8 cellular contexts compared by ENCODE assay signal in genomic region chr7:100679927-100680588, GRCh38. TPM values are rescaled to one million over a fixed set of nuclear protein-coding genes. Genes with fewer than 3 reads are reported as not detected.
DNase-seq lines count a peak whose midpoint lies in the region; ATAC-seq, FAIRE-seq and TF ChIP-seq lines count a peak whose summit lies in the region.

No MANE protein-coding gene starts in this region.

- 0 out of 2 replicates have a peak, but pooled peaks cover 4% of the 10 kb centered on the region for H4K20me1 ChIP-seq in OCI-LY7 (ENCODE audit: insufficient read depth, low read length)

- ATAC-seq in esophagus mucosa (peak; percentile 51), GM21390 (IDR thresholded peaks at IDR 0.05; ENCODE audit: unreplicated experiment) (no peak), HG02981 (IDR thresholded peaks at IDR 0.05; ENCODE audit: unreplicated experiment) (no peak)

- no peak overlapping the region for H3K4me3 ChIP-seq in OCI-LY7 (ENCODE audit: low read depth, low read length, poor library complexity, severe bottlenecking)

- no peak for TF ChIP-seq CTCF in D721Med (IDR thresholded peaks at IDR 0.05; ENCODE audit: insufficient read depth, missing control alignments)
- TF ChIP-seq CTCF in OCI-LY7 (conservative IDR thresholded peaks at IDR 0.05; ENCODE audit: low read length), result no peak
- TF ChIP-seq CTCF in osteocyte (IDR thresholded peaks at IDR 0.05), result no peak
- TF ChIP-seq CTCF in chondrocyte (IDR thresholded peaks at IDR 0.05), result no peak

- no peak for FAIRE-seq in D721Med (lab: Jason Lieb, UNC)

- H3K27ac Mint-ChIP-seq in osteocyte (ENCODE audit: unreplicated experiment) (peak overlapping the region; percentile 52), chondrocyte (ENCODE audit: unreplicated experiment) (no peak overlapping the region)

- CTCF ChIA-PET in OCI-LY7 (lab: Charles Lee; ENCODE audit: unreplicated experiment), result no interaction called here

- no peak overlapping the region for H3K4me2 ChIP-seq in OCI-LY7 (ENCODE audit: low read length)

- H3K27ac ChIP-seq in OCI-LY7 (ENCODE audit: low read depth, low read length, poor library complexity, severe bottlenecking), result no peak overlapping the region

- intact Hi-C loops in OCI-LY7 (cut with micrococcal nuclease; ENCODE audit: unreplicated experiment), result loop anchor here (10.0 kb wide), 1 partner anchor 205 kb away; the partner anchor contains the start of gene TSC22D4

- DNase-seq in D721Med (ENCODE audit: insufficient read length, low spot score), result peak; percentile 17
- DNase-seq in OCI-LY7 (ENCODE audit: low spot score), result no peak
- DNase-seq in osteocyte (ENCODE audit: extremely low spot score, unreplicated experiment), result no peak
- DNase-seq in NCI-H2107 (lab: John Stamatoyannopoulos, UW), result no peak
- no peak for DNase-seq in chondrocyte (ENCODE audit: low spot score)

- H3K4me1 Mint-ChIP-seq in osteocyte (ENCODE audit: unreplicated experiment) (peaks cover 15% of the 10 kb centered on the region), chondrocyte (ENCODE audit: low read depth) (peaks cover 6% of the 10 kb centered on the region)

- H3K36me3 Mint-ChIP-seq in osteocyte (ENCODE audit: unreplicated experiment) (peaks cover 19% of the 10 kb centered on the region), chondrocyte (ENCODE audit: low read depth) (peaks cover 9% of the 10 kb centered on the region)

- H3K9me3 ChIP-seq in OCI-LY7 (ENCODE audit: low read length), result no peaks in the 10 kb centered on the region

- peaks cover 6% of the 10 kb centered on the region for H3K4me1 ChIP-seq in OCI-LY7 (ENCODE audit: insufficient read depth, low read length, poor library complexity, severe bottlenecking)

- BruUV-seq in OCI-LY7 (replicated peaks; lab: Mats Ljungman, UMichigan), result TSS peak; percentile 81

- POLR2A ChIA-PET in OCI-LY7 (lab: Charles Lee), result interaction anchor here (0.6 kb wide), 1 partner anchor 74 kb away, joined by 3 read pairs; no protein-coding TSS in a partner anchor

- H3K9me2 ChIP-seq in OCI-LY7 (ENCODE audit: insufficient read depth, low read length), result no peaks in the 10 kb centered on the region

- H3K36me3 ChIP-seq in OCI-LY7 (ENCODE audit: insufficient read depth, low read length), result peaks cover 88% of the 10 kb centered on the region

- no peak overlapping the region for H2AFZ ChIP-seq in OCI-LY7 (ENCODE audit: low read length)

- no peaks in the 10 kb centered on the region for H3K79me2 ChIP-seq in OCI-LY7 (ENCODE audit: insufficient read depth, low read depth, low read length)

- H3K27me3 Mint-ChIP-seq in osteocyte (ENCODE audit: unreplicated experiment) (no peaks in the 10 kb centered on the region), chondrocyte (ENCODE audit: low read depth) (no peaks in the 10 kb centered on the region)

- no peaks in the 10 kb centered on the region for H3K9me3 Mint-ChIP-seq in osteocyte (ENCODE audit: unreplicated experiment)
- no peaks in the 10 kb centered on the region for H3K9me3 Mint-ChIP-seq in chondrocyte (ENCODE audit: low read depth)

- H3K4me3 Mint-ChIP-seq in osteocyte (ENCODE audit: unreplicated experiment) (no peak overlapping the region), chondrocyte (ENCODE audit: unreplicated experiment) (no peak overlapping the region)

RNA-seq across cellular contexts. Expression of gene GNB2, which starts 6.5 kb away (rescaled TPM):
- 59.4 and 80.4 TPM in 2 replicates for total RNA-seq in OCI-LY7 (2014; rRNA removed; shearing (Covaris generic))
- total RNA-seq in OCI-LY7 (2022), result 174 and 180 TPM in 2 replicates
- 289 TPM for total RNA-seq in esophagus mucosa
- total RNA-seq in osteocyte, result 229 and 251 TPM in 2 replicates
- 191 to 204 TPM (median 202 TPM) in 3 replicates for total RNA-seq in chondrocyte

RNA-seq across cellular contexts. Expression of gene GIGYF1, which starts 14.0 kb away (rescaled TPM):
- 35.7 and 40.2 TPM in 2 replicates for total RNA-seq in OCI-LY7 (2014; rRNA removed; shearing (Covaris generic))
- total RNA-seq in OCI-LY7 (2022) (52.0 and 58.8 TPM in 2 replicates), esophagus mucosa (10.4 TPM), osteocyte (56.3 and 64.6 TPM in 2 replicates), chondrocyte (29.2 to 32.8 TPM (median 31.7 TPM) in 3 replicates)

RNA-seq across cellular contexts. Expression of gene ACTL6B, which starts 23.8 kb away (rescaled TPM):
- total RNA-seq in OCI-LY7 (2014; rRNA removed; shearing (Covaris generic)), result not detected in 2 replicates
- total RNA-seq in OCI-LY7 (2022) (not detected in 2 replicates), esophagus mucosa (not detected), osteocyte (not detected in 2 replicates), chondrocyte (not detected in 3 replicates)

RNA-seq across cellular contexts. Expression of gene POP7, which starts 25.9 kb away (rescaled TPM):
- total RNA-seq in OCI-LY7 (2014; rRNA removed; shearing (Covaris generic)), result 82.6 and 94.3 TPM in 2 replicates
- total RNA-seq in OCI-LY7 (2022), result 43.7 and 47.2 TPM in 2 replicates
- 33.4 TPM for total RNA-seq in esophagus mucosa
- total RNA-seq in osteocyte, result 19.3 and 26.3 TPM in 2 replicates
- 24.2 to 31.8 TPM (median 25.5 TPM) in 3 replicates for total RNA-seq in chondrocyte

RNA-seq across cellular contexts. Expression of gene TFR2, which starts 38.7 kb away (rescaled TPM):
- 8.1 and 12.1 TPM in 2 replicates for total RNA-seq in OCI-LY7 (2014; rRNA removed; shearing (Covaris generic))
- 25.0 and 26.0 TPM in 2 replicates for total RNA-seq in OCI-LY7 (2022)
- total RNA-seq in esophagus mucosa, result 0.68 TPM
- total RNA-seq in osteocyte, result 0.19 and 0.31 TPM in 2 replicates
- total RNA-seq in chondrocyte, result 0.87 to 2.1 TPM (median 1.8 TPM) in 3 replicates
